ENCODE assay signal across 26 cellular contexts in genomic region chr5:76723266-76723665, GRCh38. TPM values are rescaled to one million over a fixed set of nuclear protein-coding genes. Genes with fewer than 3 reads are reported as not detected.
DNase-seq lines count a peak whose midpoint lies in the region; ATAC-seq, FAIRE-seq and TF ChIP-seq lines count a peak whose summit lies in the region.
"Had no signal": no experiment of that assay in that cellular context is flagged by ENCODE, and none has a peak within 500 bp of the region (broad histone marks: within the 10 kb centered on the region; RNA-seq: fewer than 3 reads in every experiment).

No MANE protein-coding gene starts in this region.

- SMC1A ChIA-PET in GM12878 (lab: Charles Lee; ENCODE audit: uncharacterized antibody, unreplicated experiment) = interaction anchor here (1.7 to 14.6 kb wide), 4 partner anchors 10 to 51 kb away, joined by 7 to 206 read pairs (median 106); no protein-coding TSS in a partner anchor

- H3K9ac ChIP-seq in GM12878 (ENCODE audit: control insufficient read depth, insufficient read depth, low read length) (no peak overlapping the region), endothelial cell of umbilical vein (replicated peaks; ENCODE audit: extremely low read depth, insufficient read depth, low read length) (no peak overlapping the region)
- H3K9ac ChIP-seq: BLaER1 treated with 17β-estradiol and CSF1 and Interleukin-3, amounts not matched to agents 10 nM and 100 nM had no signal

- no peak for ATAC-seq in GM12878
- ATAC-seq in stimulated activated effector memory CD8-positive, alpha-beta T cell treated with anti-CD3 and anti-CD28 coated beads, Interleukin-12 subunit alpha, Interleukin-12 subunit beta, amount 100 ng/mL, for 72 hours = no peak
- no peak for ATAC-seq in CD8-positive, alpha-beta T cell
- ATAC-seq: PC-3 had no signal

- peaks cover 30% of the 10 kb centered on the region for H3K36me3 Mint-ChIP-seq in MCF 10A (ENCODE audit: insufficient read depth, unreplicated experiment)
- H3K36me3 Mint-ChIP-seq in stimulated activated effector memory CD8-positive, alpha-beta T cell treated with anti-CD3 and anti-CD28 coated beads, Interleukin-12 subunit alpha, Interleukin-12 subunit beta, amount 100 ng/mL, for 72 hours = peaks cover 28% of the 10 kb centered on the region
- no peaks in the 10 kb centered on the region for H3K36me3 Mint-ChIP-seq in CD8-positive, alpha-beta T cell
- H3K36me3 Mint-ChIP-seq: CD4-positive, alpha-beta memory T cell had no signal

- no peak overlapping the region for H3K4me2 ChIP-seq in GM12878 (ENCODE audit: control insufficient read depth, insufficient read depth)
- H3K4me2 ChIP-seq in endothelial cell of umbilical vein (ENCODE audit: insufficient read depth, low read length) = no peak overlapping the region
- H3K4me2 ChIP-seq: BLaER1 treated with 17β-estradiol and CSF1 and Interleukin-3, amounts not matched to agents 10 nM and 100 nM had no signal

- H3K27me3 Mint-ChIP-seq in MCF 10A (ENCODE audit: insufficient read depth, unreplicated experiment) = no peaks in the 10 kb centered on the region
- H3K27me3 Mint-ChIP-seq in CD8-positive, alpha-beta T cell (ENCODE audit: low read depth) = peaks cover 5% of the 10 kb centered on the region
- H3K27me3 Mint-ChIP-seq: CD4-positive, alpha-beta memory T cell had no signal

- TF ChIP-seq CTCF in MCF 10A (IDR thresholded peaks at IDR 0.05; ENCODE audit: unreplicated experiment) = no peak
- TF ChIP-seq CTCF in breast epithelium (IDR thresholded peaks at IDR 0.05) = no peak
- TF ChIP-seq CTCF in GM12878 (IDR thresholded peaks at IDR 0.05 in 2 of 3, conservative IDR thresholded peaks at IDR 0.05 in 1 of 3; ENCODE audit: control insufficient read depth in 2 of 3, extremely low read depth in 1 of 3, insufficient read depth in 1 of 3, low read depth in 3 of 3, low read length in 3 of 3) = no peak
- TF ChIP-seq CTCF in endothelial cell of umbilical vein (IDR thresholded peaks at IDR 0.05; ENCODE audit: extremely low read depth in 1 of 2, insufficient read depth in 1 of 2, low read depth in 1 of 2, low read length in 2 of 2) = no peak
- no peak for TF ChIP-seq CTCF in CD8-positive, alpha-beta T cell (IDR thresholded peaks at IDR 0.05)

- dilution Hi-C loops in endothelial cell of umbilical vein (cut with MboI; ENCODE audit: extremely low pct_ligation_motif_present, low sequenced_read_pairs) = no loop called here

- no peaks in the 10 kb centered on the region for H3K36me3 ChIP-seq in breast epithelium
- no peaks in the 10 kb centered on the region for H3K36me3 ChIP-seq in GM12878 (ENCODE audit: control insufficient read depth in 2 of 2, insufficient read depth in 2 of 2, low read length in 1 of 2)
- H3K36me3 ChIP-seq in endothelial cell of umbilical vein (ENCODE audit: control insufficient read depth in 2 of 2, extremely low read depth in 1 of 2, insufficient read depth in 2 of 2, low read length in 2 of 2) = peaks cover 0 to 38% of the 10 kb centered on the region in 2 experiments
- H3K36me3 ChIP-seq in CD8-positive, alpha-beta T cell (ENCODE audit: insufficient read depth, low read length) = no peaks in the 10 kb centered on the region

- CTCF ChIA-PET in MCF 10A (lab: Yijun Ruan, JAX) (interaction anchor here (1.2 to 2.8 kb wide), 2 partner anchors 51 to 139 kb away, joined by 3 to 14 read pairs; no protein-coding TSS in a partner anchor), GM12878 (lab: Yijun Ruan, JAX) (interaction anchor here (0.6 to 7.7 kb wide), 4 partner anchors 14 to 600 kb away, joined by 3 to 153 read pairs (median 14); no protein-coding TSS in a partner anchor), endothelial cell of umbilical vein (lab: Charles Lee) (interaction anchor here (1.1 to 9.8 kb wide), 3 partner anchors 14 to 51 kb away, joined by 4 to 79 read pairs (median 6); no protein-coding TSS in a partner anchor)
- CTCF ChIA-PET in CD8-positive, alpha-beta T cell (lab: Charles Lee) = interaction anchor here (0.6 to 1.3 kb wide), 5 partner anchors 9 to 1078 kb away, joined by 3 to 4 read pairs (median 3); no protein-coding TSS in a partner anchor

- peaks cover 4% of the 10 kb centered on the region for H3K9me3 Mint-ChIP-seq in MCF 10A (ENCODE audit: unreplicated experiment)
- peaks cover 1% of the 10 kb centered on the region for H3K9me3 Mint-ChIP-seq in stimulated activated effector memory CD8-positive, alpha-beta T cell treated with anti-CD3 and anti-CD28 coated beads, Interleukin-12 subunit alpha, Interleukin-12 subunit beta, amount 100 ng/mL, for 72 hours
- H3K9me3 Mint-ChIP-seq in CD8-positive, alpha-beta T cell = peaks cover 2% of the 10 kb centered on the region

- intact Hi-C loops in MCF 10A (cut with micrococcal nuclease) (no loop called here), breast epithelium (cut with DNase I; ENCODE audit: low total_unique reads) (no loop called here), GM12878 (cut with micrococcal nuclease; ENCODE audit: unreplicated experiment) (no loop called here), endothelial cell of umbilical vein (cut with micrococcal nuclease) (no loop called here)
- intact Hi-C loops in CD8-positive, alpha-beta T cell (cut with DNase I, micrococcal nuclease) = no loop called here

- H3K27me3 ChIP-seq in breast epithelium = no peaks in the 10 kb centered on the region
- H3K27me3 ChIP-seq in GM12878 (replicated peaks in 1 of 2; ENCODE audit: control insufficient read depth in 2 of 2, insufficient read depth in 2 of 2, low read length in 1 of 2) = no peaks in the 10 kb centered on the region
- H3K27me3 ChIP-seq in endothelial cell of umbilical vein (ENCODE audit: control insufficient read depth in 2 of 2, insufficient read depth in 2 of 2, low read length in 2 of 2) = no peaks in the 10 kb centered on the region
- no peaks in the 10 kb centered on the region for H3K27me3 ChIP-seq in CD8-positive, alpha-beta T cell (ENCODE audit: insufficient read depth, low read length)

- H3K4me1 ChIP-seq in breast epithelium (no peaks in the 10 kb centered on the region), GM12878 (ENCODE audit: control insufficient read depth, insufficient read depth, low read length) (peaks cover 12% of the 10 kb centered on the region; the same call in 1 of the 2 replicates), endothelial cell of umbilical vein (ENCODE audit: control insufficient read depth, extremely low read depth, insufficient read depth, low read length) (peaks cover 42% of the 10 kb centered on the region)
- no peaks in the 10 kb centered on the region for H3K4me1 ChIP-seq in CD8-positive, alpha-beta T cell (ENCODE audit: insufficient read depth, low read length)

- BruUV-seq in MCF 10A (replicated peaks; lab: Mats Ljungman, UMichigan) (no TSS peak), GM12878 (replicated peaks; lab: Mats Ljungman, UMichigan) (no TSS peak), endothelial cell of umbilical vein (replicated peaks; lab: Mats Ljungman, UMichigan) (no TSS peak)

- POLR2A ChIA-PET in MCF 10A (lab: Yijun Ruan, JAX) (interaction anchor here (0.7 to 1.6 kb wide), 2 partner anchors 51 to 84 kb away, joined by 3 to 4 read pairs; no protein-coding TSS in a partner anchor), GM12878 (lab: Charles Lee) (interaction anchor here (6.2 kb wide), 1 partner anchor 13 kb away, joined by 144 read pairs; no protein-coding TSS in a partner anchor), endothelial cell of umbilical vein (lab: Charles Lee) (no interaction called here)
- POLR2A ChIA-PET in CD8-positive, alpha-beta T cell (lab: Charles Lee) = interaction anchor here (1.0 kb wide), 1 partner anchor 16 kb away, joined by 3 read pairs; no protein-coding TSS in a partner anchor

- H3K9me3 ChIP-seq in breast epithelium = peaks cover 0 to 6% of the 10 kb centered on the region in 2 donors
- peaks cover 4% of the 10 kb centered on the region; the same call in 1 of the 3 replicates for H3K9me3 ChIP-seq in GM12878 (replicated peaks; ENCODE audit: control insufficient read depth, insufficient read depth, low read length)
- no peaks in the 10 kb centered on the region for H3K9me3 ChIP-seq in endothelial cell of umbilical vein (replicated peaks; ENCODE audit: control insufficient read depth, insufficient read depth, low read length)
- H3K9me3 ChIP-seq in CD8-positive, alpha-beta T cell (ENCODE audit: low read length) = no peaks in the 10 kb centered on the region

- H2AFZ ChIP-seq in GM12878 (ENCODE audit: control insufficient read depth, low read depth, low read length) = no peak overlapping the region
- no peak overlapping the region for H2AFZ ChIP-seq in endothelial cell of umbilical vein (ENCODE audit: low read depth, low read length)

- H3K4me3 Mint-ChIP-seq in MCF 10A (ENCODE audit: unreplicated experiment) = no peak overlapping the region
- no peak overlapping the region for H3K4me3 Mint-ChIP-seq in stimulated activated effector memory CD8-positive, alpha-beta T cell treated with anti-CD3 and anti-CD28 coated beads, Interleukin-12 subunit alpha, Interleukin-12 subunit beta, amount 100 ng/mL, for 72 hours
- H3K4me3 Mint-ChIP-seq in CD8-positive, alpha-beta T cell = no peak overlapping the region
- H3K4me3 Mint-ChIP-seq: CD4-positive, alpha-beta memory T cell; HFFc6 had no signal

- in situ Hi-C loops in GM12878 (cut with MboI) = no loop called here

- peak overlapping the region; percentile 77 for H3K27ac Mint-ChIP-seq in MCF 10A (ENCODE audit: low read depth, unreplicated experiment)
- H3K27ac Mint-ChIP-seq in stimulated activated effector memory CD8-positive, alpha-beta T cell treated with anti-CD3 and anti-CD28 coated beads, Interleukin-12 subunit alpha, Interleukin-12 subunit beta, amount 100 ng/mL, for 72 hours = peak overlapping the region; percentile 18
- H3K27ac Mint-ChIP-seq in CD8-positive, alpha-beta T cell = no peak overlapping the region

- H4K20me1 ChIP-seq in GM12878 (ENCODE audit: control insufficient read depth, insufficient read depth) = no peaks in the 10 kb centered on the region
- peaks cover 35% of the 10 kb centered on the region for H4K20me1 ChIP-seq in endothelial cell of umbilical vein (replicated peaks; ENCODE audit: control insufficient read depth, extremely low read depth, insufficient read depth, low read length)
- H4K20me1 ChIP-seq: BLaER1 treated with 17β-estradiol and CSF1 and Interleukin-3, amounts not matched to agents 10 nM and 100 nM had no signal

- no peak overlapping the region for H3K27ac ChIP-seq in breast epithelium
- no peak overlapping the region for H3K27ac ChIP-seq in GM12878 (ENCODE audit: control insufficient read depth, insufficient read depth)
- no peak overlapping the region for H3K27ac ChIP-seq in endothelial cell of umbilical vein (ENCODE audit: insufficient read depth, low read depth, low read length)
- no peak overlapping the region for H3K27ac ChIP-seq in CD8-positive, alpha-beta T cell (ENCODE audit: low read depth, low read length)
- H3K27ac ChIP-seq: 22Rv1; BLaER1 treated with 17β-estradiol and CSF1 and Interleukin-3, amounts not matched to agents 10 nM and 100 nM; HL-60 had no signal

- RAD21 ChIA-PET in GM12878 (lab: Charles Lee; ENCODE audit: unreplicated experiment) = interaction anchor here (0.5 to 11.7 kb wide), 4 partner anchors 14 to 1175 kb away, joined by 3 to 254 read pairs (median 4); no protein-coding TSS in a partner anchor

- H3K4me3 ChIP-seq in breast epithelium = no peak overlapping the region
- H3K4me3 ChIP-seq in GM12878 = no peak overlapping the region
- H3K4me3 ChIP-seq in endothelial cell of umbilical vein (replicated peaks in 1 of 3; ENCODE audit: insufficient read depth in 1 of 3, low read depth in 1 of 3, low read length in 3 of 3) = no peak overlapping the region
- H3K4me3 ChIP-seq in CD8-positive, alpha-beta T cell (ENCODE audit: low read depth, low read length) = no peak overlapping the region
- H3K4me3 ChIP-seq: BLaER1 treated with 17β-estradiol and CSF1 and Interleukin-3, amounts not matched to agents 10 nM and 100 nM had no signal

- no peaks in the 10 kb centered on the region for H3K79me2 ChIP-seq in GM12878 (ENCODE audit: control insufficient read depth, insufficient read depth, low read length)
- peaks cover 100% of the 10 kb centered on the region for H3K79me2 ChIP-seq in endothelial cell of umbilical vein (ENCODE audit: control insufficient read depth, insufficient read depth, low read length)

- FAIRE-seq in GM12878 (lab: Jason Lieb, UNC) (no peak), endothelial cell of umbilical vein (lab: Jason Lieb, UNC) (no peak)
- FAIRE-seq: GM19239, H54 had no signal

- DNase-seq in MCF 10A (ENCODE audit: unreplicated experiment) (no peak), breast epithelium (ENCODE audit: low spot score in 2 of 2) (no peak), GM12878 (ENCODE audit: low read depth, low spot score) (no peak), endothelial cell of umbilical vein (ENCODE audit: low read depth, low spot score) (no peak), DMS53 (lab: John Stamatoyannopoulos, UW) (no peak), HuH-7 (ENCODE audit: low spot score) (no peak)
- DNase-seq in stimulated activated effector memory CD8-positive, alpha-beta T cell treated with anti-CD3 and anti-CD28 coated beads, Interleukin-12 subunit alpha, Interleukin-12 subunit beta, amount 100 ng/mL, for 72 hours (ENCODE audit: low spot score in 2 of 2) = peak in 1 of 2 donors; percentile 30
- no peak for DNase-seq in CD8-positive, alpha-beta T cell
- DNase-seq: Calu3; CD4-positive, alpha-beta memory T cell; DMS153; GDM1; HFFc6; NCI-H1694; NCI-H2081; NCI-H2171; NCI-H345; NCI-H524; PC-3; Right ventricle myocardium superior; SW 1271 had no signal

- H3K9me1 ChIP-seq in endothelial cell of umbilical vein (replicated peaks; ENCODE audit: control insufficient read depth, extremely low read depth, insufficient read depth, low read length) = no peaks in the 10 kb centered on the region

- TF ChIP-seq RAD21 in GM12878 (IDR thresholded peaks at IDR 0.05; ENCODE audit: insufficient read depth, low read depth, low read length) = no peak

- peaks cover 18% of the 10 kb centered on the region for H3K4me1 Mint-ChIP-seq in MCF 10A (ENCODE audit: insufficient read depth, unreplicated experiment)
- H3K4me1 Mint-ChIP-seq in stimulated activated effector memory CD8-positive, alpha-beta T cell treated with anti-CD3 and anti-CD28 coated beads, Interleukin-12 subunit alpha, Interleukin-12 subunit beta, amount 100 ng/mL, for 72 hours = peaks cover 56% of the 10 kb centered on the region
- H3K4me1 Mint-ChIP-seq in CD8-positive, alpha-beta T cell (ENCODE audit: low read depth) = peaks cover 15% of the 10 kb centered on the region

- WGBS in GM12878 (ENCODE audit: insufficient coverage, insufficient replicate concordance, low lambda C conversion rate, missing lambda C conversion rate) = 31% methylated on average over 1 of the region's 1 CpG

- no peak for TF ChIP-seq EP300 in GM12878 (IDR thresholded peaks at IDR 0.05; ENCODE audit: borderline replicate concordance in 1 of 2, control insufficient read depth in 1 of 2, low read depth in 2 of 2, low read length in 2 of 2)

- TF ChIP-seq POLR2A in breast epithelium (IDR thresholded peaks at IDR 0.05) = no peak
- TF ChIP-seq POLR2A in GM12878 (IDR thresholded peaks at IDR 0.05; ENCODE audit: low read depth, low read length) = no peak
- peak; percentile 4 for TF ChIP-seq POLR2A in endothelial cell of umbilical vein (IDR thresholded peaks at IDR 0.05; ENCODE audit: low read depth, low read length)

RNA-seq across cellular contexts. Expression of gene F2R, which starts 7.3 kb away (rescaled TPM):
- total RNA-seq in MCF 10A (2022) (17.3 and 17.6 TPM in 2 replicates), breast epithelium (10 to 100 TPM; 15.1 to 39.4 (median 27.2) TPM), GM12878 (2014; rRNA removed) (5.8 and 7.2 TPM in 2 replicates), GM12878 (2014; rRNA removed; fragmentation: Illumina TruSeq; extraction: Trizol) (6.0 and 6.4 TPM in 2 replicates), GM12878 (2021) (7.3 and 7.4 TPM in 2 replicates), endothelial cell of umbilical vein (342 and 393 TPM in 2 replicates)
- 103 and 104 TPM in 2 replicates for total RNA-seq in GM12878 (2013; cell fraction: nucleolus; rRNA removed)
- 1.9 TPM for polyA plus RNA-seq in GM12878 (2011; ENCODE audit: low read depth)
- polyA plus RNA-seq in GM12878 (2011; rRNA removed) (74.6 and 75.4 TPM in 2 replicates), GM12878 (2014; fragmentation: Illumina TruSeq; extraction: Trizol) (8.9 and 9.2 TPM in 2 replicates), GM12878 (2014; fragmentation: Nextera tagmentation; extraction: Ambion mirVana) (1 to 10 TPM; 1.8 to 2.4 TPM), GM12878 (2014; rRNA removed) (7.4 and 8.8 TPM in 2 replicates), GM12878 (2016; fragmentation: Nextera tagmentation; extraction: Ambion mirVana) (10 to 100 TPM; 25.4 to 26.2 TPM), endothelial cell of umbilical vein (599 and 624 TPM in 2 replicates)
- 78.9 and 79.2 TPM in 2 replicates for polyA plus RNA-seq in GM12878 (2011; cell fraction: cytosol; rRNA removed)
- polyA plus RNA-seq in GM12878 (2011; cell fraction: nucleus; rRNA removed) = 21.8 and 24.3 TPM in 2 replicates
- polyA plus RNA-seq in GM12878 (2012) = 2.6 and 3.3 TPM in 2 replicates
- 78.2 and 81.0 TPM in 2 replicates for polyA minus RNA-seq in GM12878 (2011; rRNA and poly(A)+ RNA removed)
- 20.8 and 24.8 TPM in 2 replicates for polyA minus RNA-seq in GM12878 (2011; cell fraction: cytosol; rRNA and poly(A)+ RNA removed)
- polyA minus RNA-seq in GM12878 (2011; cell fraction: nucleus; rRNA and poly(A)+ RNA removed) = 17.5 and 27.1 TPM in 2 replicates
- 391 and 418 TPM in 2 replicates for polyA plus RNA-seq in endothelial cell of umbilical vein (2011; cell fraction: cytosol; rRNA removed)
- polyA plus RNA-seq in endothelial cell of umbilical vein (2011; cell fraction: nucleus; rRNA removed) = 160 and 208 TPM in 2 replicates
- 318 and 326 TPM in 2 replicates for polyA plus RNA-seq in endothelial cell of umbilical vein (2012)
- 963 and 1,052 TPM in 2 replicates for polyA minus RNA-seq in endothelial cell of umbilical vein
- polyA minus RNA-seq in endothelial cell of umbilical vein (2011; cell fraction: cytosol; rRNA and poly(A)+ RNA removed) = 0.51 TPM
- 189 and 305 TPM in 2 replicates for polyA minus RNA-seq in endothelial cell of umbilical vein (2011; cell fraction: nucleus; rRNA and poly(A)+ RNA removed)
- 10 to 100 TPM; 10.7 to 12.7 TPM for total RNA-seq in CD8-positive, alpha-beta T cell
